In genomic region chr19:34356875-34357274, GRCh38 we compare ENCODE assay signal across 19 cellular contexts. TPM values are rescaled to one million over a fixed set of nuclear protein-coding genes. Genes with fewer than 3 reads are reported as not detected.
DNase-seq lines count a peak whose midpoint lies in the region; ATAC-seq, FAIRE-seq and TF ChIP-seq lines count a peak whose summit lies in the region.
"Had no signal": no experiment of that assay in that cellular context is flagged by ENCODE, and none has a peak within 500 bp of the region (broad histone marks: within the 10 kb centered on the region; RNA-seq: fewer than 3 reads in every experiment).

No MANE protein-coding gene starts in this region.

- H3K27me3 Mint-ChIP-seq in activated naive CD8-positive, alpha-beta T cell: no peaks in the 10 kb centered on the region
- H3K27me3 Mint-ChIP-seq in activated naive CD8-positive, alpha-beta T cell treated with anti-CD3 and anti-CD28 coated beads for 36 hours: no peaks in the 10 kb centered on the region

- no peaks in the 10 kb centered on the region for H3K9me2 ChIP-seq in OCI-LY1 (ENCODE audit: low read depth, low read length)

- no peak for FAIRE-seq in GM12878 (lab: Jason Lieb, UNC)
- FAIRE-seq: A549, H1 had no signal

- H3K9me3 ChIP-seq in OCI-LY1 (ENCODE audit: low read length): no peaks in the 10 kb centered on the region
- H3K9me3 ChIP-seq in GM12878 (replicated peaks; ENCODE audit: control insufficient read depth, insufficient read depth, low read length): no peaks in the 10 kb centered on the region
- H3K9me3 ChIP-seq: A549, BE2C had no signal

- no peak for TF ChIP-seq POLR2A in GM12878 (IDR thresholded peaks at IDR 0.05; ENCODE audit: low read depth, low read length)

- no peak overlapping the region for H3K4me3 ChIP-seq in OCI-LY1 (ENCODE audit: low read depth, low read length, poor library complexity, severe bottlenecking)
- H3K4me3 ChIP-seq in GM12878: no peak overlapping the region
- H3K4me3 ChIP-seq in dorsolateral prefrontal cortex: no peak overlapping the region
- H3K4me3 ChIP-seq: A549 had no signal

- peaks cover 27% of the 10 kb centered on the region for H3K4me1 ChIP-seq in OCI-LY1 (ENCODE audit: insufficient read depth, low read length, severe bottlenecking)
- H3K4me1 ChIP-seq in GM12878 (ENCODE audit: control insufficient read depth, insufficient read depth, low read length): peaks cover 21% of the 10 kb centered on the region

- H3K27ac Mint-ChIP-seq in activated naive CD8-positive, alpha-beta T cell: peak overlapping the region; percentile 6
- H3K27ac Mint-ChIP-seq in activated naive CD8-positive, alpha-beta T cell treated with anti-CD3 and anti-CD28 coated beads for 36 hours: no peak overlapping the region

- H2AFZ ChIP-seq in OCI-LY1 (ENCODE audit: low read length) (no peak overlapping the region), GM12878 (ENCODE audit: control insufficient read depth, low read depth, low read length) (no peak overlapping the region)

- RAD21 ChIA-PET in GM12878 (lab: Charles Lee; ENCODE audit: unreplicated experiment): no interaction called here

- H3F3A ChIP-seq in OCI-LY1 (ENCODE audit: insufficient read depth, low read length): no peaks in the 10 kb centered on the region

- no peak overlapping the region for H3K4me3 Mint-ChIP-seq in activated naive CD8-positive, alpha-beta T cell
- no peak overlapping the region for H3K4me3 Mint-ChIP-seq in activated naive CD8-positive, alpha-beta T cell treated with anti-CD3 and anti-CD28 coated beads for 36 hours

- H3K36me3 Mint-ChIP-seq in activated naive CD8-positive, alpha-beta T cell: no peaks in the 10 kb centered on the region
- peaks cover 5% of the 10 kb centered on the region for H3K36me3 Mint-ChIP-seq in activated naive CD8-positive, alpha-beta T cell treated with anti-CD3 and anti-CD28 coated beads for 36 hours

- DNase-seq in activated naive CD8-positive, alpha-beta T cell treated with anti-CD3 and anti-CD28 coated beads for 36 hours: no peak
- no peak for DNase-seq in GM12878 (ENCODE audit: low read depth, low spot score)
- DNase-seq in dorsolateral prefrontal cortex: no peak
- no peak for DNase-seq in NK-92 treated with Interleukin-12 subunit alpha and Interleukin-12 subunit beta, amount 100 ng/mL, for 24 hours (lab: John Stamatoyannopoulos, UW)
- DNase-seq: BE2C, DMS79, NCI-H1092, NCI-H1436, NCI-H1930, NCI-H2227 treated with DMSO at 0.1 percent for 48 hours, NCI-H510A, NCI-H748 treated with DMSO at 0.1 percent for 48 hours had no signal

- H3K4me2 ChIP-seq in OCI-LY1 (ENCODE audit: low read length) (no peak overlapping the region), GM12878 (ENCODE audit: control insufficient read depth, insufficient read depth) (no peak overlapping the region)
- H3K4me2 ChIP-seq: A549 had no signal

- H3K79me2 ChIP-seq in OCI-LY1 (ENCODE audit: insufficient read depth, low read length) (no peaks in the 10 kb centered on the region), GM12878 (ENCODE audit: control insufficient read depth, insufficient read depth, low read length) (peaks cover 3% of the 10 kb centered on the region)

- H3K9ac ChIP-seq in OCI-LY1 (ENCODE audit: low read length) (no peak overlapping the region; the same call in 1 of the 2 replicates), GM12878 (ENCODE audit: control insufficient read depth, insufficient read depth, low read length) (no peak overlapping the region)

- no peak for TF ChIP-seq EP300 in GM12878 (IDR thresholded peaks at IDR 0.05; ENCODE audit: borderline replicate concordance in 1 of 2, control insufficient read depth in 1 of 2, low read depth in 2 of 2, low read length in 2 of 2)

- CTCF ChIA-PET in GM12878 (lab: Yijun Ruan, JAX): interaction anchor here (0.5 to 1.9 kb wide), 3 partner anchors 11 to 130 kb away, joined by 3 to 8 read pairs (median 5); no protein-coding TSS in a partner anchor

- H3K27me3 ChIP-seq in OCI-LY1 (ENCODE audit: insufficient read depth, low read length): no peaks in the 10 kb centered on the region
- no peaks in the 10 kb centered on the region for H3K27me3 ChIP-seq in GM12878 (replicated peaks in 1 of 2; ENCODE audit: control insufficient read depth in 2 of 2, insufficient read depth in 2 of 2, low read length in 1 of 2)
- H3K27me3 ChIP-seq in dorsolateral prefrontal cortex: no peaks in the 10 kb centered on the region
- H3K27me3 ChIP-seq: BE2C had no signal

- TF ChIP-seq RAD21 in GM12878 (IDR thresholded peaks at IDR 0.05; ENCODE audit: insufficient read depth, low read depth, low read length): no peak

- intact Hi-C loops in GM12878 (cut with micrococcal nuclease; ENCODE audit: unreplicated experiment): no loop called here
- intact Hi-C loops in dorsolateral prefrontal cortex (cut with DNase I): loop anchor here in 1 of 2 donors (5.0 kb wide), 1 partner anchor 185 kb away; the partner anchor contains the start of gene LSM14A

- in situ Hi-C loops in GM12878 (cut with MboI): no loop called here

- SMC1A ChIA-PET in GM12878 (lab: Charles Lee; ENCODE audit: uncharacterized antibody, unreplicated experiment): interaction anchor here (1.3 kb wide), 1 partner anchor 152 kb away, joined by 3 read pairs; no protein-coding TSS in a partner anchor

- no TSS peak for BruUV-seq in GM12878 (replicated peaks; lab: Mats Ljungman, UMichigan)

- H3K27ac ChIP-seq in OCI-LY1 (ENCODE audit: low read depth, low read length, poor library complexity, severe bottlenecking) (peak overlapping the region; percentile 19), GM12878 (ENCODE audit: control insufficient read depth, insufficient read depth) (0 out of 2 replicates have a peak overlapping the region, but pooled peaks have one; percentile 37), dorsolateral prefrontal cortex (peak overlapping the region in 2 of 59 donors; percentile 28 to 36)

- no peak for ATAC-seq in GM12878
- no peak for ATAC-seq in HG03280 (IDR thresholded peaks at IDR 0.05; ENCODE audit: unreplicated experiment)
- ATAC-seq: A549, HCT116, Panc1 had no signal

- 88% methylated on average over 4 of the region's 4 CpGs for WGBS in GM12878 (ENCODE audit: insufficient coverage, insufficient replicate concordance, low lambda C conversion rate, missing lambda C conversion rate)

- peaks cover 27% of the 10 kb centered on the region for H3K4me1 Mint-ChIP-seq in activated naive CD8-positive, alpha-beta T cell (ENCODE audit: low read depth)
- peaks cover 27% of the 10 kb centered on the region for H3K4me1 Mint-ChIP-seq in activated naive CD8-positive, alpha-beta T cell treated with anti-CD3 and anti-CD28 coated beads for 36 hours

- POLR2A ChIA-PET in GM12878 (lab: Charles Lee): interaction anchor here (0.5 kb wide), 1 partner anchor 139 kb away, joined by 10 read pairs; no protein-coding TSS in a partner anchor

- H3K36me3 ChIP-seq in OCI-LY1 (ENCODE audit: insufficient read depth, low read length) (no peaks in the 10 kb centered on the region), GM12878 (ENCODE audit: control insufficient read depth in 2 of 2, insufficient read depth in 2 of 2, low read length in 1 of 2) (peaks cover 0 to 4% of the 10 kb centered on the region in 2 experiments; a peak in 1 of 4 replicates)
- H3K36me3 ChIP-seq: BE2C had no signal

- TF ChIP-seq CTCF in OCI-LY1 (IDR thresholded peaks at IDR 0.05; ENCODE audit: low read length) (no peak), GM12878 (IDR thresholded peaks at IDR 0.05 in 2 of 3, conservative IDR thresholded peaks at IDR 0.05 in 1 of 3; ENCODE audit: control insufficient read depth in 2 of 3, extremely low read depth in 1 of 3, insufficient read depth in 1 of 3, low read depth in 3 of 3, low read length in 3 of 3) (no peak), dorsolateral prefrontal cortex (IDR thresholded peaks at IDR 0.05 in 54 of 56, conservative IDR thresholded peaks at IDR 0.05 in 2 of 56; ENCODE audit: low read depth in 1 of 56, partially characterized antibody in 56 of 56) (no peak)

- H3K9me3 Mint-ChIP-seq in activated naive CD8-positive, alpha-beta T cell (ENCODE audit: low read depth): no peaks in the 10 kb centered on the region
- no peaks in the 10 kb centered on the region for H3K9me3 Mint-ChIP-seq in activated naive CD8-positive, alpha-beta T cell treated with anti-CD3 and anti-CD28 coated beads for 36 hours

- H4K20me1 ChIP-seq in OCI-LY1 (ENCODE audit: insufficient read depth, low read length) (no peaks in the 10 kb centered on the region), GM12878 (ENCODE audit: control insufficient read depth, insufficient read depth) (no peaks in the 10 kb centered on the region)

RNA-seq across cellular contexts. Expression of gene GPI, which starts 8.1 kb away (rescaled TPM):
- total RNA-seq in activated naive CD8-positive, alpha-beta T cell treated with anti-CD3 and anti-CD28 coated beads for 36 hours: 100 to 1,000 TPM; 698 to 708 TPM
- 401 and 455 TPM in 2 replicates for total RNA-seq in GM12878 (2013; cell fraction: nucleolus; rRNA removed)
- total RNA-seq in GM12878 (2014; rRNA removed): 190 and 208 TPM in 2 replicates
- 132 and 145 TPM in 2 replicates for total RNA-seq in GM12878 (2014; rRNA removed; fragmentation: Illumina TruSeq; extraction: Trizol)
- 389 and 390 TPM in 2 replicates for total RNA-seq in GM12878 (2021)
- 425 TPM for polyA plus RNA-seq in GM12878 (2011; ENCODE audit: low read depth)
- 73.4 and 161 TPM in 2 replicates for polyA plus RNA-seq in GM12878 (2011; rRNA removed)
- polyA plus RNA-seq in GM12878 (2011; cell fraction: cytosol; rRNA removed): 243 and 341 TPM in 2 replicates
- polyA plus RNA-seq in GM12878 (2011; cell fraction: nucleus; rRNA removed): 464 and 522 TPM in 2 replicates
- 590 and 669 TPM in 2 replicates for polyA plus RNA-seq in GM12878 (2012)
- 164 and 308 TPM in 2 replicates for polyA plus RNA-seq in GM12878 (2014; fragmentation: Illumina TruSeq; extraction: Trizol)
- polyA plus RNA-seq in GM12878 (2014; fragmentation: Nextera tagmentation; extraction: Ambion mirVana): 100 to 1,000 TPM; 124 to 133 TPM
- polyA plus RNA-seq in GM12878 (2014; rRNA removed): 171 and 202 TPM in 2 replicates
- polyA plus RNA-seq in GM12878 (2016; fragmentation: Nextera tagmentation; extraction: Ambion mirVana): 100 to 1,000 TPM; 387 to 400 TPM
- 290 and 381 TPM in 2 replicates for polyA minus RNA-seq in GM12878 (2011; rRNA and poly(A)+ RNA removed)
- 243 and 254 TPM in 2 replicates for polyA minus RNA-seq in GM12878 (2011; cell fraction: cytosol; rRNA and poly(A)+ RNA removed)
- 138 and 217 TPM in 2 replicates for polyA minus RNA-seq in GM12878 (2011; cell fraction: nucleus; rRNA and poly(A)+ RNA removed)
- 100 to 1,000 TPM; 264 to 683 (median 537) TPM for total RNA-seq in dorsolateral prefrontal cortex

RNA-seq across cellular contexts. Expression of gene PDCD2L, which starts 47.3 kb away (rescaled TPM):
- total RNA-seq in activated naive CD8-positive, alpha-beta T cell treated with anti-CD3 and anti-CD28 coated beads for 36 hours: 10 to 100 TPM; 42.0 to 43.7 TPM
- 19.9 and 25.0 TPM in 2 replicates for total RNA-seq in GM12878 (2013; cell fraction: nucleolus; rRNA removed)
- total RNA-seq in GM12878 (2014; rRNA removed) (34.3 and 36.5 TPM in 2 replicates), GM12878 (2014; rRNA removed; fragmentation: Illumina TruSeq; extraction: Trizol) (27.0 and 31.0 TPM in 2 replicates), GM12878 (2021) (28.0 and 29.9 TPM in 2 replicates), dorsolateral prefrontal cortex (10 to 100 TPM in 94 of 120 experiments, 1 to 10 TPM in 26; 5.0 to 24.8 (median 12.6) TPM)
- 14.1 TPM for polyA plus RNA-seq in GM12878 (2011; ENCODE audit: low read depth)
- polyA plus RNA-seq in GM12878 (2011; rRNA removed) (41.3 and 47.9 TPM in 2 replicates), GM12878 (2014; fragmentation: Illumina TruSeq; extraction: Trizol) (12.2 and 18.2 TPM in 2 replicates), GM12878 (2014; fragmentation: Nextera tagmentation; extraction: Ambion mirVana) (10 to 100 TPM in 1 of 2 experiments, 1 to 10 TPM in 1; 7.2 to 19.1 TPM), GM12878 (2014; rRNA removed) (32.2 and 32.5 TPM in 2 replicates), GM12878 (2016; fragmentation: Nextera tagmentation; extraction: Ambion mirVana) (10 to 100 TPM; 25.7 to 25.8 TPM)
- 36.8 and 44.3 TPM in 2 replicates for polyA plus RNA-seq in GM12878 (2011; cell fraction: cytosol; rRNA removed)
- 21.6 and 28.4 TPM in 2 replicates for polyA plus RNA-seq in GM12878 (2011; cell fraction: nucleus; rRNA removed)
- 15.9 and 18.3 TPM in 2 replicates for polyA plus RNA-seq in GM12878 (2012)
- 32.1 and 36.2 TPM in 2 replicates for polyA minus RNA-seq in GM12878 (2011; rRNA and poly(A)+ RNA removed)
- polyA minus RNA-seq in GM12878 (2011; cell fraction: cytosol; rRNA and poly(A)+ RNA removed): 8.7 and 11.1 TPM in 2 replicates
- 5.7 and 10.2 TPM in 2 replicates for polyA minus RNA-seq in GM12878 (2011; cell fraction: nucleus; rRNA and poly(A)+ RNA removed)
